In the genomic region with DNA sequence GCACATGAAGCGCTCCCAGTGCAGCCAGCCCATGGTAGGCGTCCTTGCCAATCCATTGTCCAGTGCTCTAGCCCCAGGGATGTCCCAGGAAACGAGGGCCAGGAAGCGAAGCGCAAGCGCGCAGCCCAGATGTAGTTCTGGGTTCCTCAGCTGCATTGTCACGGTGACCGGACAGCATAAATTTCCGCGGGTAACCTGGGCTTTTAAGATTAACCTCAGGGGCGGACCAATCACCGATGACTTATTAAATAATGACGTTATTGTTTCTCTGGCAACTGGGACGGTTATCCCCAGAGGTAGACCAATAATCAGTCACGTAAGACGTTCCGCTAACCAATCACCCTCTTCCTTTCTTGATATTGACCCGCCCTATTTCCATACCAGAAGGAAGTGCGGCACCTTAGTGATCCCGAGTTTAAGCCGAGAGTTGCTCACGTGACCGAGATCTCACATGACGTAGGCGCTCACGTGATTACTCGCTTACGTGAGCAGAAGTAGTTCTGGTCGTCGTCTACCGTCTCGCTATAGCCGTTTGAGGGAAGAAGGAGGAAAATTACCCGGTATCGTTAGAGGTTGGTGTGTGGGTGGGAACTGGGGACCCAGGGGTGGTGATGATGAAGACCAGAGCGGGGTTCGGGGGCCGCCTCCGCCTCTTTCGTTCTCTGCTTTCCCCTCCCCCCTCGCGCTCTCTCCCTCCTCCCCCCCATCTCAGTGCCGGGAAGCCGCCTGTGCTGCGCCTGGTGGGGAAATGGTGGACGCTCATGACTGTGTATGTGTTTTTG, we compare ENCODE assay signal across 1 cellular context.
TF ChIP-seq lines count a peak whose summit lies in the region.

A gene (minus strand): TSS at position 178 of the 782 bp plus-strand sequence. CDS start 22 bp downstream, at position 156.
A gene with protein sequence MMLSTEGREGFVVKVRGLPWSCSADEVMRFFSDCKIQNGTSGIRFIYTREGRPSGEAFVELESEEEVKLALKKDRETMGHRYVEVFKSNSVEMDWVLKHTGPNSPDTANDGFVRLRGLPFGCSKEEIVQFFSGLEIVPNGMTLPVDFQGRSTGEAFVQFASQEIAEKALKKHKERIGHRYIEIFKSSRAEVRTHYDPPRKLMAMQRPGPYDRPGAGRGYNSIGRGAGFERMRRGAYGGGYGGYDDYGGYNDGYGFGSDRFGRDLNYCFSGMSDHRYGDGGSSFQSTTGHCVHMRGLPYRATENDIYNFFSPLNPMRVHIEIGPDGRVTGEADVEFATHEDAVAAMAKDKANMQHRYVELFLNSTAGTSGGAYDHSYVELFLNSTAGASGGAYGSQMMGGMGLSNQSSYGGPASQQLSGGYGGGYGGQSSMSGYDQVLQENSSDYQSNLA (plus strand): TSS at position 475 of the 782 bp plus-strand sequence. CDS start 3,767 bp downstream, outside the sequence.

TF ChIP-seq in HepG2, 621 proteins besides CTCF, POLR2A, EP300 and RAD21 (continued from another document and continues in another):
- TF ChIP-seq, protein P1, sequence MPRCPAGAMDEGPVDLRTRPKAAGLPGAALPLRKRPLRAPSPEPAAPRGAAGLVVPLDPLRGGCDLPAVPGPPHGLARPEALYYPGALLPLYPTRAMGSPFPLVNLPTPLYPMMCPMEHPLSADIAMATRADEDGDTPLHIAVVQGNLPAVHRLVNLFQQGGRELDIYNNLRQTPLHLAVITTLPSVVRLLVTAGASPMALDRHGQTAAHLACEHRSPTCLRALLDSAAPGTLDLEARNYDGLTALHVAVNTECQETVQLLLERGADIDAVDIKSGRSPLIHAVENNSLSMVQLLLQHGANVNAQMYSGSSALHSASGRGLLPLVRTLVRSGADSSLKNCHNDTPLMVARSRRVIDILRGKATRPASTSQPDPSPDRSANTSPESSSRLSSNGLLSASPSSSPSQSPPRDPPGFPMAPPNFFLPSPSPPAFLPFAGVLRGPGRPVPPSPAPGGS (CRISPR knock-in tag; IDR thresholded peaks at IDR 0.05), result no peak
- TF ChIP-seq, protein P2, sequence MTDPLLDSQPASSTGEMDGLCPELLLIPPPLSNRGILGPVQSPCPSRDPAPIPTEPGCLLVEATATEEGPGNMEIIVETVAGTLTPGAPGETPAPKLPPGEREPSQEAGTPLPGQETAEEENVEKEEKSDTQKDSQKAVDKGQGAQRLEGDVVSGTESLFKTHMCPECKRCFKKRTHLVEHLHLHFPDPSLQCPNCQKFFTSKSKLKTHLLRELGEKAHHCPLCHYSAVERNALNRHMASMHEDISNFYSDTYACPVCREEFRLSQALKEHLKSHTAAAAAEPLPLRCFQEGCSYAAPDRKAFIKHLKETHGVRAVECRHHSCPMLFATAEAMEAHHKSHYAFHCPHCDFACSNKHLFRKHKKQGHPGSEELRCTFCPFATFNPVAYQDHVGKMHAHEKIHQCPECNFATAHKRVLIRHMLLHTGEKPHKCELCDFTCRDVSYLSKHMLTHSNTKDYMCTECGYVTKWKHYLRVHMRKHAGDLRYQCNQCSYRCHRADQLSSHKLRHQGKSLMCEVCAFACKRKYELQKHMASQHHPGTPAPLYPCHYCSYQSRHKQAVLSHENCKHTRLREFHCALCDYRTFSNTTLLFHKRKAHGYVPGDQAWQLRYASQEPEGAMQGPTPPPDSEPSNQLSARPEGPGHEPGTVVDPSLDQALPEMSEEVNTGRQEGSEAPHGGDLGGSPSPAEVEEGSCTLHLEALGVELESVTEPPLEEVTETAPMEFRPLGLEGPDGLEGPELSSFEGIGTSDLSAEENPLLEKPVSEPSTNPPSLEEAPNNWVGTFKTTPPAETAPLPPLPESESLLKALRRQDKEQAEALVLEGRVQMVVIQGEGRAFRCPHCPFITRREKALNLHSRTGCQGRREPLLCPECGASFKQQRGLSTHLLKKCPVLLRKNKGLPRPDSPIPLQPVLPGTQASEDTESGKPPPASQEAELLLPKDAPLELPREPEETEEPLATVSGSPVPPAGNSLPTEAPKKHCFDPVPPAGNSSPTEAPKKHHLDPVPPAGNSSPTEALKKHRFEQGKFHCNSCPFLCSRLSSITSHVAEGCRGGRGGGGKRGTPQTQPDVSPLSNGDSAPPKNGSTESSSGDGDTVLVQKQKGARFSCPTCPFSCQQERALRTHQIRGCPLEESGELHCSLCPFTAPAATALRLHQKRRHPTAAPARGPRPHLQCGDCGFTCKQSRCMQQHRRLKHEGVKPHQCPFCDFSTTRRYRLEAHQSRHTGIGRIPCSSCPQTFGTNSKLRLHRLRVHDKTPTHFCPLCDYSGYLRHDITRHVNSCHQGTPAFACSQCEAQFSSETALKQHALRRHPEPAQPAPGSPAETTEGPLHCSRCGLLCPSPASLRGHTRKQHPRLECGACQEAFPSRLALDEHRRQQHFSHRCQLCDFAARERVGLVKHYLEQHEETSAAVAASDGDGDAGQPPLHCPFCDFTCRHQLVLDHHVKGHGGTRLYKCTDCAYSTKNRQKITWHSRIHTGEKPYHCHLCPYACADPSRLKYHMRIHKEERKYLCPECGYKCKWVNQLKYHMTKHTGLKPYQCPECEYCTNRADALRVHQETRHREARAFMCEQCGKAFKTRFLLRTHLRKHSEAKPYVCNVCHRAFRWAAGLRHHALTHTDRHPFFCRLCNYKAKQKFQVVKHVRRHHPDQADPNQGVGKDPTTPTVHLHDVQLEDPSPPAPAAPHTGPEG (CRISPR knock-in tag; IDR thresholded peaks at IDR 0.05), result no peak
- TF ChIP-seq SRSF9 (IDR thresholded peaks at IDR 0.05; ENCODE audit: borderline replicate concordance, insufficient read depth, low read depth, low read length, poor library complexity, severe bottlenecking) (no peak), SPEN (CRISPR knock-in tag; IDR thresholded peaks at IDR 0.05; ENCODE audit: low read depth) (peak; percentile 82), POLR2AphosphoS5 (IDR thresholded peaks at IDR 0.05; ENCODE audit: low read depth, low read length) (peak; percentile 71), FLYWCH1 (CRISPR knock-in tag; IDR thresholded peaks at IDR 0.05) (no peak), SMAD1 (CRISPR knock-in tag; IDR thresholded peaks at IDR 0.05; ENCODE audit: borderline replicate concordance, low read depth) (no peak), MAF1 (CRISPR knock-in tag; IDR thresholded peaks at IDR 0.05; ENCODE audit: borderline replicate concordance) (no peak), DMAP1 (CRISPR knock-in tag; IDR thresholded peaks at IDR 0.05) (peak; percentile 86; the same call in 1 of the 2 replicates), ZNF207 (IDR thresholded peaks at IDR 0.05; ENCODE audit: borderline replicate concordance) (no peak), TCF12 (IDR thresholded peaks at IDR 0.05) (no peak), TCF12 (CRISPR knock-in tag; IDR thresholded peaks at IDR 0.05) (no peak), WIZ (CRISPR knock-in tag; IDR thresholded peaks at IDR 0.05) (no peak), ZNF274 (CRISPR knock-in tag; IDR thresholded peaks at IDR 0.05) (no peak), NFE2L2 (IDR thresholded peaks at IDR 0.05; ENCODE audit: low read length) (peak; percentile 40; the same call in 1 of the 2 replicates), MIXL1 (CRISPR knock-in tag; IDR thresholded peaks at IDR 0.05) (no peak), ZNF788 (CRISPR knock-in tag; IDR thresholded peaks at IDR 0.05; ENCODE audit: borderline replicate concordance) (no peak), RARG (CRISPR knock-in tag; IDR thresholded peaks at IDR 0.05; ENCODE audit: low read depth) (no peak), TAF1 (CRISPR knock-in tag; IDR thresholded peaks at IDR 0.05) (peak; percentile 37; the same call in 1 of the 2 replicates), ATF1 (CRISPR knock-in tag; IDR thresholded peaks at IDR 0.05) (peak; percentile 90), SAFB2 (CRISPR knock-in tag; IDR thresholded peaks at IDR 0.05; ENCODE audit: borderline replicate concordance, low read depth) (no peak), PHF8 (CRISPR knock-in tag; IDR thresholded peaks at IDR 0.05) (peak; percentile 55), MATR3 (CRISPR knock-in tag; IDR thresholded peaks at IDR 0.05) (no peak), ZNF33B (CRISPR knock-in tag; IDR thresholded peaks at IDR 0.05) (no peak), KDM5A (IDR thresholded peaks at IDR 0.05; ENCODE audit: borderline replicate concordance, low read length) (peak; percentile 84; the same call in 1 of the 2 replicates), SMAD9 (CRISPR knock-in tag; IDR thresholded peaks at IDR 0.05) (no peak), AGO1 (IDR thresholded peaks at IDR 0.05; ENCODE audit: low read depth, low read length, poor library complexity, severe bottlenecking) (no peak)
- TF ChIP-seq, protein P3, sequence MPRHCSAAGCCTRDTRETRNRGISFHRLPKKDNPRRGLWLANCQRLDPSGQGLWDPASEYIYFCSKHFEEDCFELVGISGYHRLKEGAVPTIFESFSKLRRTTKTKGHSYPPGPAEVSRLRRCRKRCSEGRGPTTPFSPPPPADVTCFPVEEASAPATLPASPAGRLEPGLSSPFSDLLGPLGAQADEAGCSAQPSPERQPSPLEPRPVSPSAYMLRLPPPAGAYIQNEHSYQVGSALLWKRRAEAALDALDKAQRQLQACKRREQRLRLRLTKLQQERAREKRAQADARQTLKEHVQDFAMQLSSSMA (CRISPR knock-in tag; IDR thresholded peaks at IDR 0.05), result no peak
- TF ChIP-seq, protein P4, sequence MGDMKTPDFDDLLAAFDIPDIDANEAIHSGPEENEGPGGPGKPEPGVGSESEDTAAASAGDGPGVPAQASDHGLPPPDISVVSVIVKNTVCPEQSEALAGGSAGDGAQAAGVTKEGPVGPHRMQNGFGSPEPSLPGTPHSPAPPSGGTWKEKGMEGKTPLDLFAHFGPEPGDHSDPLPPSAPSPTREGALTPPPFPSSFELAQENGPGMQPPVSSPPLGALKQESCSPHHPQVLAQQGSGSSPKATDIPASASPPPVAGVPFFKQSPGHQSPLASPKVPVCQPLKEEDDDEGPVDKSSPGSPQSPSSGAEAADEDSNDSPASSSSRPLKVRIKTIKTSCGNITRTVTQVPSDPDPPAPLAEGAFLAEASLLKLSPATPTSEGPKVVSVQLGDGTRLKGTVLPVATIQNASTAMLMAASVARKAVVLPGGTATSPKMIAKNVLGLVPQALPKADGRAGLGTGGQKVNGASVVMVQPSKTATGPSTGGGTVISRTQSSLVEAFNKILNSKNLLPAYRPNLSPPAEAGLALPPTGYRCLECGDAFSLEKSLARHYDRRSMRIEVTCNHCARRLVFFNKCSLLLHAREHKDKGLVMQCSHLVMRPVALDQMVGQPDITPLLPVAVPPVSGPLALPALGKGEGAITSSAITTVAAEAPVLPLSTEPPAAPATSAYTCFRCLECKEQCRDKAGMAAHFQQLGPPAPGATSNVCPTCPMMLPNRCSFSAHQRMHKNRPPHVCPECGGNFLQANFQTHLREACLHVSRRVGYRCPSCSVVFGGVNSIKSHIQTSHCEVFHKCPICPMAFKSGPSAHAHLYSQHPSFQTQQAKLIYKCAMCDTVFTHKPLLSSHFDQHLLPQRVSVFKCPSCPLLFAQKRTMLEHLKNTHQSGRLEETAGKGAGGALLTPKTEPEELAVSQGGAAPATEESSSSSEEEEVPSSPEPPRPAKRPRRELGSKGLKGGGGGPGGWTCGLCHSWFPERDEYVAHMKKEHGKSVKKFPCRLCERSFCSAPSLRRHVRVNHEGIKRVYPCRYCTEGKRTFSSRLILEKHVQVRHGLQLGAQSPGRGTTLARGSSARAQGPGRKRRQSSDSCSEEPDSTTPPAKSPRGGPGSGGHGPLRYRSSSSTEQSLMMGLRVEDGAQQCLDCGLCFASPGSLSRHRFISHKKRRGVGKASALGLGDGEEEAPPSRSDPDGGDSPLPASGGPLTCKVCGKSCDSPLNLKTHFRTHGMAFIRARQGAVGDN (CRISPR knock-in tag; IDR thresholded peaks at IDR 0.05), result peak; percentile 40
- TF ChIP-seq, protein P5, sequence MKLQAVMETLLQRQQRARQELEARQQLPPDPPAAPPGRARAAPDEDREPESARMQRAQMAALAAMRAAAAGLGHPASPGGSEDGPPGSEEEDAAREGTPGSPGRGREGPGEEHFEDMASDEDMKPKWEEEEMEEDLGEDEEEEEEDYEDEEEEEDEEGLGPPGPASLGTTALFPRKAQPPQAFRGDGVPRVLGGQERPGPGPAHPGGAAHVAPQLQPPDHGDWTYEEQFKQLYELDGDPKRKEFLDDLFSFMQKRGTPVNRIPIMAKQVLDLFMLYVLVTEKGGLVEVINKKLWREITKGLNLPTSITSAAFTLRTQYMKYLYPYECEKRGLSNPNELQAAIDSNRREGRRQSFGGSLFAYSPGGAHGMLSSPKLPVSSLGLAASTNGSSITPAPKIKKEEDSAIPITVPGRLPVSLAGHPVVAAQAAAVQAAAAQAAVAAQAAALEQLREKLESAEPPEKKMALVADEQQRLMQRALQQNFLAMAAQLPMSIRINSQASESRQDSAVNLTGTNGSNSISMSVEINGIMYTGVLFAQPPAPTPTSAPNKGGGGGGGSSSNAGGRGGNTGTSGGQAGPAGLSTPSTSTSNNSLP (IDR thresholded peaks at IDR 0.05; ENCODE audit: low read depth, low read length), result peak; percentile 79
- TF ChIP-seq, protein P6, sequence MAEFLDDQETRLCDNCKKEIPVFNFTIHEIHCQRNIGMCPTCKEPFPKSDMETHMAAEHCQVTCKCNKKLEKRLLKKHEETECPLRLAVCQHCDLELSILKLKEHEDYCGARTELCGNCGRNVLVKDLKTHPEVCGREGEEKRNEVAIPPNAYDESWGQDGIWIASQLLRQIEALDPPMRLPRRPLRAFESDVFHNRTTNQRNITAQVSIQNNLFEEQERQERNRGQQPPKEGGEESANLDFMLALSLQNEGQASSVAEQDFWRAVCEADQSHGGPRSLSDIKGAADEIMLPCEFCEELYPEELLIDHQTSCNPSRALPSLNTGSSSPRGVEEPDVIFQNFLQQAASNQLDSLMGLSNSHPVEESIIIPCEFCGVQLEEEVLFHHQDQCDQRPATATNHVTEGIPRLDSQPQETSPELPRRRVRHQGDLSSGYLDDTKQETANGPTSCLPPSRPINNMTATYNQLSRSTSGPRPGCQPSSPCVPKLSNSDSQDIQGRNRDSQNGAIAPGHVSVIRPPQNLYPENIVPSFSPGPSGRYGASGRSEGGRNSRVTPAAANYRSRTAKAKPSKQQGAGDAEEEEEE (CRISPR knock-in tag; IDR thresholded peaks at IDR 0.05; ENCODE audit: borderline replicate concordance), result no peak
- TF ChIP-seq, protein P7, sequence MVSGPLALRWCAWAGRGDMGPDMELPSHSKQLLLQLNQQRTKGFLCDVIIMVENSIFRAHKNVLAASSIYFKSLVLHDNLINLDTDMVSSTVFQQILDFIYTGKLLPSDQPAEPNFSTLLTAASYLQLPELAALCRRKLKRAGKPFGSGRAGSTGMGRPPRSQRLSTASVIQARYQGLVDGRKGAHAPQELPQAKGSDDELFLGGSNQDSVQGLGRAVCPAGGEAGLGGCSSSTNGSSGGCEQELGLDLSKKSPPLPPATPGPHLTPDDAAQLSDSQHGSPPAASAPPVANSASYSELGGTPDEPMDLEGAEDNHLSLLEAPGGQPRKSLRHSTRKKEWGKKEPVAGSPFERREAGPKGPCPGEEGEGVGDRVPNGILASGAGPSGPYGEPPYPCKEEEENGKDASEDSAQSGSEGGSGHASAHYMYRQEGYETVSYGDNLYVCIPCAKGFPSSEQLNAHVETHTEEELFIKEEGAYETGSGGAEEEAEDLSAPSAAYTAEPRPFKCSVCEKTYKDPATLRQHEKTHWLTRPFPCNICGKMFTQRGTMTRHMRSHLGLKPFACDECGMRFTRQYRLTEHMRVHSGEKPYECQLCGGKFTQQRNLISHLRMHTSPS (CRISPR knock-in tag; IDR thresholded peaks at IDR 0.05; ENCODE audit: low read depth), result no peak
- TF ChIP-seq, protein P8, sequence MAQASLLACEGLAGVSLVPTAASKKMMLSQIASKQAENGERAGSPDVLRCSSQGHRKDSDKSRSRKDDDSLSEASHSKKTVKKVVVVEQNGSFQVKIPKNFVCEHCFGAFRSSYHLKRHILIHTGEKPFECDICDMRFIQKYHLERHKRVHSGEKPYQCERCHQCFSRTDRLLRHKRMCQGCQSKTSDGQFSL (CRISPR knock-in tag; IDR thresholded peaks at IDR 0.05), result peak; percentile 81
